ENCODE assay signal across 10 cellular contexts in the genomic region with DNA sequence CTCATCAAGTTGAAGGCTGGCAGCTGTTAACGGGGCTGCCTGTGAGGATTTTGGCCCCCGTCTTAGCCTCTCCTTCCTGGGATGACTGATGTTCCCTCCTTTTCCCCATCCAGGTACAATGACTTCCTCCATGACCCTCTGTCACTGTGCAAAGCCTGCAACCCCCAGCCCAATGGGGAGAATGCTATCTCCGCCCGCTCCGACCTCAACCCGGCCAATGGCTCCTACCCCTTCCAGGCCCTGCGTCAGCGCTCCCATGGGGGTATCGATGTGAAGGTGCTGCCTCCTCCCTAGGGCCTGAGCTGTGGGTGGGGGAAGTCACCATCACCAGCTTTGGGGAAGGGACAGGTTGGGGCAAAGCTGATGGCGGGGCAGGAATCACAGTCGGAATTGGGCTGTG. TPM values are rescaled to one million over a fixed set of nuclear protein-coding genes. Genes with fewer than 3 reads are reported as not detected.
"Had no signal": no experiment of that assay in that cellular context is flagged by ENCODE, and none has a peak within 500 bp of the region (broad histone marks: within the 10 kb centered on the region; RNA-seq: fewer than 3 reads in every experiment).

No MANE protein-coding gene starts in this region.

- H3K27ac Mint-ChIP-seq: HFFc6, IgD-negative memory B cell had no signal

- H3K4me1 Mint-ChIP-seq: IgD-negative memory B cell had no signal

- H3K4me1 ChIP-seq: HAP-1 had no signal

- H3K27me3 Mint-ChIP-seq: IgD-negative memory B cell had no signal

- H3K4me3 Mint-ChIP-seq: HFFc6, IgD-negative memory B cell had no signal

- H3K9me3 Mint-ChIP-seq: HFFc6, IgD-negative memory B cell had no signal

- H3K27ac ChIP-seq: GM23248, HL-60 had no signal

- H3K4me3 ChIP-seq: GM23248, HAP-1 had no signal

- H3K9me3 ChIP-seq: HAP-1 had no signal

- DNase-seq: GM23248, GOT3, H7, HFFc6, KBM-7 had no signal

RNA-seq across cellular contexts. Expression of gene SDS, which starts 16.1 kb away (rescaled TPM):
- total RNA-seq: GM23248, H4, HepG2, HFFc6 had no signal
